Comparison of ENCODE assay signal across 13 cellular contexts in the genomic region with DNA sequence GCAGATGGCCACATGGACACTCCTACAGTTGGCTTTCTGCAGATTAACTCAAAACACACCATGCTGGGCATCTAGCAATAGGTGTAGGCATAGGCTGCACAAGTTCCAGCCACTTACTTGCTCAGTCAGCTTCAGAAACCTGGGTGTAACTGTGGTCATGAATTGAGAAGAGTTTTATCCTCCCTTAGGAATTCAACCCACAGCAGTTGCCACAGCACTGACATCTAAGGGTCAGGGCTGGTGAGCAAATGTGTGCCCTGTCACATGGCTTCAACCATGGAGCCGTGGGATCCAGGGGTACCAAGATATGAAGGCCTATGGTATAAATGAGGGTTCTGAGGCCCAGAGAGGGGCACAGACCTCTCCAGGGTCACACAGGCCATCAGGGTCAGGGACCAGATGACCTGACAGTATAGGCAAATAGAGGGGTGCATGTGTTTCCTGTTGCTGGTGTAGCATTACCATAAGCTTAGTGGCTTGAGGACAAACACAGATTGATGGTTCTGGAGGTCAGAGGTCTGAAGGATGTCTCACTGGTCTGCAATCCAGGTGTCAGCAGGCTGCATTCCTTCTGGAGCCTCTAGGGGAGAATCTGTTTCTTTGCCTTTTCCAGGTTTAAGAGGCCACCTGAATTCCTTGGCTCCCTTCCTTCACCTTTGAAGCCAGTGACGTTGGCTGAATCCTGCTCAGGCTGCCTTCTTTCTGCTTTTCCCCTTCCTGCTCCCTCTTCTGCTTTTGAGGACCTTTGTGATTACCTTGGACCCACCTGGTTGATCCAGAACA. TPM values are rescaled to one million over a fixed set of nuclear protein-coding genes. Genes with fewer than 3 reads are reported as not detected.
DNase-seq lines count a peak whose midpoint lies in the region; ATAC-seq and TF ChIP-seq lines count a peak whose summit lies in the region.
"Had no signal": no experiment of that assay in that cellular context is flagged by ENCODE, and none has a peak within 500 bp of the region (broad histone marks: within the 10 kb centered on the region; RNA-seq: fewer than 3 reads in every experiment).

No MANE protein-coding gene starts in this region.

- H3F3A ChIP-seq in PC-3 (ENCODE audit: low read length, unreplicated experiment): no peaks in the 10 kb centered on the region

- H3K4me3 ChIP-seq in PC-3 (ENCODE audit: low read length) (no peak overlapping the region), mesendoderm (ENCODE audit: low read length) (no peak overlapping the region)
- H3K4me3 ChIP-seq: GM12878 had no signal

- POLR2A ChIA-PET in PC-3 (lab: Charles Lee; ENCODE audit: unreplicated experiment): interaction anchor here (0.5 to 0.6 kb wide), 2 partner anchors 58 to 120 kb away, joined by 5 to 7 read pairs; no protein-coding TSS in a partner anchor
- POLR2A ChIA-PET in activated CD4-positive, alpha-beta memory T cell treated with anti-CD3 and anti-CD28 coated beads for 36 hours (lab: Charles Lee): no interaction called here

- no peaks in the 10 kb centered on the region for H3K9me2 ChIP-seq in PC-3 (replicated peaks; ENCODE audit: low read length)

- H4K5ac ChIP-seq in mesendoderm (ENCODE audit: low read length): no peak overlapping the region

- H3K4me3 Mint-ChIP-seq in activated CD4-positive, alpha-beta memory T cell treated with anti-CD3 and anti-CD28 coated beads for 36 hours: no peak overlapping the region

- H2AK5ac ChIP-seq in mesendoderm (ENCODE audit: low read length): no peak overlapping the region

- H4K8ac ChIP-seq in mesendoderm (ENCODE audit: low read depth, low read length): no peak overlapping the region

- H3K79me2 ChIP-seq in PC-3 (ENCODE audit: low read length) (no peaks in the 10 kb centered on the region), mesendoderm (ENCODE audit: control insufficient read depth, insufficient read depth, low read length) (no peaks in the 10 kb centered on the region)

- H3K4me1 ChIP-seq in PC-3 (ENCODE audit: insufficient read depth, low read length) (peaks cover 42% of the 10 kb centered on the region), mesendoderm (ENCODE audit: control insufficient read depth, low read depth, low read length) (no peaks in the 10 kb centered on the region)

- no peaks in the 10 kb centered on the region for H3K36me3 ChIP-seq in PC-3 (ENCODE audit: low read depth, low read length)
- H3K36me3 ChIP-seq in mesendoderm (ENCODE audit: control insufficient read depth, insufficient read depth, low read length): no peaks in the 10 kb centered on the region

- DNase-seq in ACHN (peak; percentile 35), PC-3 (peak; percentile 69), mesendoderm (peak; percentile 69), NCI-H748 treated with DMSO at 0.1 percent for 48 hours (lab: John Stamatoyannopoulos, UW) (no peak), SW480 (ENCODE audit: low spot score) (no peak)
- DNase-seq in activated CD4-positive, alpha-beta memory T cell treated with anti-CD3 and anti-CD28 coated beads for 36 hours: no peak
- DNase-seq: activated effector memory CD4-positive, alpha-beta T cell treated with anti-CD3 and anti-CD28 coated beads, Interleukin-2, amount 50 U/mL, for 16 hours; GOT3; NCI-H1417 treated with DMSO at 0.1 percent for 48 hours had no signal

- no peak overlapping the region for H3K23ac ChIP-seq in mesendoderm (ENCODE audit: low read length)

- H3K27me3 ChIP-seq in PC-3 (ENCODE audit: low read length) (no peaks in the 10 kb centered on the region), mesendoderm (ENCODE audit: insufficient read depth, low read length, poor library complexity) (no peaks in the 10 kb centered on the region)

- H3K9me3 ChIP-seq in PC-3 (ENCODE audit: low read length): no peaks in the 10 kb centered on the region

- in situ Hi-C loops in ACHN (cut with HindIII; ENCODE audit: low pct_ligation_motif_present, low pct_unique_long_range_greater_than_20kb, low sequenced_read_pairs): loop anchor here (25.0 kb wide), 1 partner anchor 317 kb away; no protein-coding TSS in a partner anchor

- BruUV-seq in PC-3 (replicated peaks; lab: Mats Ljungman, UMichigan): no TSS peak

- no peak for TF ChIP-seq CTCF in PC-3 (conservative IDR thresholded peaks at IDR 0.05; ENCODE audit: low read depth, low read length)

- H2BK120ac ChIP-seq in mesendoderm (ENCODE audit: low read depth, low read length): no peak overlapping the region

- H3K56ac ChIP-seq in mesendoderm (ENCODE audit: low read length): no peak overlapping the region

- H2AFZ ChIP-seq in PC-3 (ENCODE audit: low read length): no peak overlapping the region

- H2BK5ac ChIP-seq in mesendoderm (ENCODE audit: low read length): no peak overlapping the region

- no peak overlapping the region for H3K4ac ChIP-seq in mesendoderm (ENCODE audit: low read depth, low read length)

- CTCF ChIA-PET in PC-3 (lab: Charles Lee): interaction anchor here (0.6 kb wide), 1 partner anchor 183 kb away, joined by 4 read pairs; no protein-coding TSS in a partner anchor
- CTCF ChIA-PET in activated CD4-positive, alpha-beta memory T cell treated with anti-CD3 and anti-CD28 coated beads for 36 hours (lab: Charles Lee): interaction anchor here (0.7 kb wide), 1 partner anchor 111 kb away, joined by 4 read pairs; no protein-coding TSS in a partner anchor

- H3K36me3 Mint-ChIP-seq in activated CD4-positive, alpha-beta memory T cell treated with anti-CD3 and anti-CD28 coated beads for 36 hours: no peaks in the 10 kb centered on the region

- H4K20me1 ChIP-seq in PC-3 (ENCODE audit: low read length): no peaks in the 10 kb centered on the region

- intact Hi-C loops in PC-3 (cut with micrococcal nuclease): no loop called here
- intact Hi-C loops in activated CD4-positive, alpha-beta memory T cell treated with anti-CD3 and anti-CD28 coated beads for 36 hours (cut with micrococcal nuclease): no loop called here

- whole genome bisulfite sequencing in mesendoderm (ENCODE audit: extremely low coverage, insufficient coverage, low lambda C conversion rate): no CpG with 5 or more reads among the region's 2 CpGs

- H3K27ac Mint-ChIP-seq in activated CD4-positive, alpha-beta memory T cell treated with anti-CD3 and anti-CD28 coated beads for 36 hours: no peak overlapping the region

- H3K9ac ChIP-seq in PC-3 (ENCODE audit: low read length) (no peak overlapping the region), mesendoderm (ENCODE audit: low read length) (no peak overlapping the region)

- ATAC-seq in GM18909 (IDR thresholded peaks at IDR 0.05; ENCODE audit: poor library complexity, unreplicated experiment) (peak; percentile 25), PC-3 (peak; percentile 9), GM19395 (IDR thresholded peaks at IDR 0.05; ENCODE audit: unreplicated experiment) (no peak)
- ATAC-seq: GM12878 had no signal

- H2BK15ac ChIP-seq in mesendoderm (replicated peaks; ENCODE audit: low read depth): no peak overlapping the region

- H3K27ac ChIP-seq in PC-3 (ENCODE audit: low read length): 0 out of 2 replicates have a peak overlapping the region, but pooled peaks have one; percentile 6
- no peak overlapping the region for H3K27ac ChIP-seq in mesendoderm (ENCODE audit: low read depth, low read length)
- H3K27ac ChIP-seq: C4-2B had no signal

- H3K27me3 Mint-ChIP-seq in activated CD4-positive, alpha-beta memory T cell treated with anti-CD3 and anti-CD28 coated beads for 36 hours: no peaks in the 10 kb centered on the region

- H3K79me1 ChIP-seq in mesendoderm (ENCODE audit: low read length): no peaks in the 10 kb centered on the region

- H3K18ac ChIP-seq in mesendoderm (ENCODE audit: low read length): no peak overlapping the region

- H3K4me1 Mint-ChIP-seq in activated CD4-positive, alpha-beta memory T cell treated with anti-CD3 and anti-CD28 coated beads for 36 hours (ENCODE audit: low read depth): peaks cover 8% of the 10 kb centered on the region

- H3K4me2 ChIP-seq in PC-3 (ENCODE audit: low read length): peak overlapping the region; percentile 28; the same call in 1 of the 2 replicates
- H3K4me2 ChIP-seq in mesendoderm (ENCODE audit: low read length): no peak overlapping the region

- H3K9me3 Mint-ChIP-seq in activated CD4-positive, alpha-beta memory T cell treated with anti-CD3 and anti-CD28 coated beads for 36 hours: no peaks in the 10 kb centered on the region

RNA-seq across cellular contexts. Expression of a gene that starts 24.1 kb away (rescaled TPM):
- 3.0 TPM in 2 replicates for total RNA-seq in PC-3 (2014; rRNA removed)
- polyA plus RNA-seq in mesendoderm (2013, experiment 1 of 2): 2.2 TPM
- polyA plus RNA-seq in mesendoderm (2013, experiment 2 of 2): 2.1 TPM
- total RNA-seq in activated CD4-positive, alpha-beta memory T cell treated with anti-CD3 and anti-CD28 coated beads for 36 hours: 1 to 10 TPM; 1.1 to 1.6 TPM

RNA-seq across cellular contexts. Expression of a gene that starts 43.4 kb away (rescaled TPM):
- total RNA-seq in PC-3 (2014; rRNA removed): not detected in 2 replicates
- polyA plus RNA-seq in mesendoderm (2013, experiment 1 of 2): 0.03 TPM
- 0.01 TPM for polyA plus RNA-seq in mesendoderm (2013, experiment 2 of 2)
- not detected for total RNA-seq in activated CD4-positive, alpha-beta memory T cell treated with anti-CD3 and anti-CD28 coated beads for 36 hours

Comparison
In these comparisons a context has a peak if more than half of its experiments do, and no peak if none do; other contexts are left out.
1. DNase-seq: peak in ACHN (single experiment), PC-3 (single experiment) and mesendoderm (single experiment); none in activated CD4-positive, alpha-beta memory T cell treated with anti-CD3 and anti-CD28 coated beads for 36 hours (single experiment), NCI-H748 treated with DMSO at 0.1 percent for 48 hours (single experiment) and SW480 (single experiment).